24 cellular contexts compared by ENCODE assay signal in the genomic region with DNA sequence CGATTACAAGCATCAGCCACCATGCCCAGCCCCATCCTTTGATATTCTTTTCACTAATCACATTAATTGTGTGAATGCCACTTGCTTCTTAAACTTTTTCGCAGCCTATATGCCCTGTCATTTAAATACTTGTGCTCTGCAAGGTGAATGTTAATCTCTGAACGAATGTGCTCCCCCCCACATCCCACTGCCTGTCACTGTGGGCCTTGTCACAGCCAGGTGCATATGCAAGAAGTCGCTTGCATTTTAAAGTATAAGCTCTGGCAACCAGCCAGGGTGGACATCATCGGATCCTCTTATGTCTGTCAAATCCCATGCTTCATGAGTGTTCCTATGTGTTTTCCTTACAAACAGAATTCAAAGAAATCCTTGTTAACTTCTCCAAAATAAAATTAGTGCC.
"Had no signal": no experiment of that assay in that cellular context is flagged by ENCODE, and none has a peak within 500 bp of the region (broad histone marks: within the 10 kb centered on the region; RNA-seq: fewer than 3 reads in every experiment).

No MANE protein-coding gene starts in this region.

- H3K4me3 ChIP-seq: coronary artery, dorsolateral prefrontal cortex, esophagus squamous epithelium, gastrocnemius medialis, heart right ventricle, left lung, lower lobe of right lung, mucosa of descending colon had no signal

- FAIRE-seq: endothelial cell of umbilical vein, islet of Langerhans, keratinocyte had no signal

- DNase-seq: dermis blood vessel endothelial cell; dorsolateral prefrontal cortex; effector CD4-positive, alpha-beta T cell; effector memory CD4-positive, alpha-beta T cell; esophagus squamous epithelium; foreskin fibroblast; foreskin melanocyte; gastrocnemius medialis; glutamatergic neuron; head of caudate nucleus; heart right ventricle; hippocampal formation; left cardiac atrium; left lung; left ventricle myocardium superior; lower lobe of right lung; mesenchymal stem cell; mucosa of descending colon; naive B cell; naive thymus-derived CD8-positive, alpha-beta T cell had no signal

- H3K9me3 ChIP-seq: esophagus squamous epithelium, gastrocnemius medialis, heart right ventricle, left lung, lower lobe of right lung, mucosa of descending colon had no signal

- H3K4me1 ChIP-seq: esophagus squamous epithelium, gastrocnemius medialis, left lung, lower lobe of right lung had no signal

- H3K27me3 ChIP-seq: esophagus squamous epithelium, gastrocnemius medialis, heart right ventricle had no signal

- H3K27ac ChIP-seq: coronary artery, dorsolateral prefrontal cortex, esophagus squamous epithelium, gastrocnemius medialis, heart right ventricle, left lung, lower lobe of right lung had no signal

- H3K36me3 ChIP-seq: esophagus squamous epithelium, gastrocnemius medialis, heart right ventricle, left lung, lower lobe of right lung had no signal
